10 cellular contexts compared by ENCODE assay signal in genomic region chr1:211581521-211581920, GRCh38. TPM values are rescaled to one million over a fixed set of nuclear protein-coding genes. Genes with fewer than 3 reads are reported as not detected.
A peak's percentile ranks its signal among the peaks of the same experiment; 100 is the strongest.
DNase-seq lines count a peak whose midpoint lies in the region; ATAC-seq and TF ChIP-seq lines count a peak whose summit lies in the region.
"Had no signal": no experiment of that assay in that cellular context is flagged by ENCODE, and none has a peak within 500 bp of the region (broad histone marks: within the 10 kb centered on the region; RNA-seq: fewer than 3 reads in every experiment).

No MANE protein-coding gene starts in this region.

- TF ChIP-seq CTCF in activated B cell treated with CpG ODN at 0.5 μM for 24 hours (IDR thresholded peaks at IDR 0.05) (no peak), heart right ventricle (IDR thresholded peaks at IDR 0.05) (no peak)

- WGBS in heart right ventricle, 2 donors: 75 to 77% methylated on average over 3 of the region's 3 CpGs

- H3K27me3 Mint-ChIP-seq in activated B cell treated with CpG ODN at 0.5 μM for 24 hours: no peaks in the 10 kb centered on the region

- no peaks in the 10 kb centered on the region for H3K27me3 ChIP-seq in heart right ventricle
- no peaks in the 10 kb centered on the region for H3K27me3 ChIP-seq in skeletal muscle satellite cell (ENCODE audit: control insufficient read depth, insufficient read depth, low read length)

- peaks cover 7% of the 10 kb centered on the region for H3K36me3 Mint-ChIP-seq in activated B cell treated with CpG ODN at 0.5 μM for 24 hours (ENCODE audit: low read depth)
- H3K36me3 Mint-ChIP-seq: activated naive CD4-positive, alpha-beta T cell treated with anti-CD3 and anti-CD28 coated beads, Interleukin-2, amount 10 ng/mL, durations not matched to agents 7 days and 5 days had no signal

- peak overlapping the region; percentile 33 for H3K9ac ChIP-seq in skeletal muscle satellite cell (ENCODE audit: low read depth, low read length)

- H3K4me3 ChIP-seq in heart right ventricle: no peak overlapping the region
- H3K4me3 ChIP-seq in skeletal muscle satellite cell (ENCODE audit: low read length): no peak overlapping the region

- H3K4me3 Mint-ChIP-seq in activated B cell treated with CpG ODN at 0.5 μM for 24 hours: no peak overlapping the region
- H3K4me3 Mint-ChIP-seq: activated naive CD4-positive, alpha-beta T cell treated with anti-CD3 and anti-CD28 coated beads, Interleukin-2, amount 10 ng/mL, durations not matched to agents 7 days and 5 days had no signal

- intact Hi-C loops in activated B cell treated with CpG ODN at 0.5 μM for 24 hours (cut with micrococcal nuclease) (no loop called here), heart right ventricle (cut with DNase I) (no loop called here)

- peak; percentile 76 for DNase-seq in GM03348 (ENCODE audit: low spot score)
- no peak for DNase-seq in activated B cell treated with CpG ODN at 0.5 μM for 24 hours
- no peak for DNase-seq in heart right ventricle
- no peak for DNase-seq in Kasumi-1 (lab: John Stamatoyannopoulos, UW)
- no peak for DNase-seq in DMS79 treated with DMSO at 0.1 percent for 48 hours (lab: John Stamatoyannopoulos, UW)
- DNase-seq in NCI-H2029 (lab: John Stamatoyannopoulos, UW): no peak
- DNase-seq: activated naive CD4-positive, alpha-beta T cell treated with anti-CD3 and anti-CD28 coated beads, Interleukin-2, amount 10 ng/mL, durations not matched to agents 7 days and 5 days; NCI-H69 had no signal

- peaks cover 0 to 45% (median 19%) of the 10 kb centered on the region in 9 donors for H3K4me1 ChIP-seq in heart right ventricle
- peaks cover 15% of the 10 kb centered on the region for H3K4me1 ChIP-seq in skeletal muscle satellite cell (ENCODE audit: control insufficient read depth, insufficient read depth, low read length)

- H3K9me3 ChIP-seq in heart right ventricle (no peaks in the 10 kb centered on the region), skeletal muscle satellite cell (replicated peaks; ENCODE audit: low read length) (no peaks in the 10 kb centered on the region)

- POLR2A ChIA-PET in activated B cell treated with CpG ODN at 0.5 μM for 24 hours (lab: Charles Lee): interaction anchor here (0.9 to 1.3 kb wide), 2 partner anchors 25 to 199 kb away, joined by 3 read pairs; no protein-coding TSS in a partner anchor

- CTCF ChIA-PET in activated B cell treated with CpG ODN at 0.5 μM for 24 hours (lab: Charles Lee): no interaction called here

- ATAC-seq in activated B cell treated with CpG ODN at 0.5 μM for 24 hours (ENCODE audit: low read depth) (no peak), heart right ventricle (no peak), GM21576 (IDR thresholded peaks at IDR 0.05; ENCODE audit: unreplicated experiment) (no peak)

- H3K36me3 ChIP-seq in heart right ventricle (no peaks in the 10 kb centered on the region), skeletal muscle satellite cell (ENCODE audit: insufficient read depth, low read length) (no peaks in the 10 kb centered on the region)

- H3K27ac ChIP-seq in heart right ventricle: peak overlapping the region in 8 of 10 donors; percentile 23 to 99 (median 61)

- peak overlapping the region; percentile 46 for H3K4me2 ChIP-seq in skeletal muscle satellite cell (ENCODE audit: low read length)

- peak overlapping the region; percentile 73 for H3K27ac Mint-ChIP-seq in activated B cell treated with CpG ODN at 0.5 μM for 24 hours

- H3K4me1 Mint-ChIP-seq in activated B cell treated with CpG ODN at 0.5 μM for 24 hours: peaks cover 25% of the 10 kb centered on the region

- H3K9me3 Mint-ChIP-seq in activated B cell treated with CpG ODN at 0.5 μM for 24 hours: no peaks in the 10 kb centered on the region
- H3K9me3 Mint-ChIP-seq: activated naive CD4-positive, alpha-beta T cell treated with anti-CD3 and anti-CD28 coated beads, Interleukin-2, amount 10 ng/mL, durations not matched to agents 7 days and 5 days had no signal

RNA-seq across cellular contexts. Expression of gene SLC30A1, which starts 2.6 kb away (rescaled TPM):
- total RNA-seq in activated B cell treated with CpG ODN at 0.5 μM for 24 hours: 14.2 and 15.6 TPM in 2 replicates
- 10 to 100 TPM in 9 of 10 donors, 1 to 10 TPM in 1; 8.1 to 26.5 (median 16.1) TPM for total RNA-seq in heart right ventricle
- 1 to 10 TPM; 1.4 to 4.2 TPM for polyA plus RNA-seq in heart right ventricle
- 9.8 and 14.4 TPM in 2 replicates for total RNA-seq in skeletal muscle satellite cell (2012; rRNA removed)
